8 cellular contexts compared by ENCODE assay signal in the genomic region with DNA sequence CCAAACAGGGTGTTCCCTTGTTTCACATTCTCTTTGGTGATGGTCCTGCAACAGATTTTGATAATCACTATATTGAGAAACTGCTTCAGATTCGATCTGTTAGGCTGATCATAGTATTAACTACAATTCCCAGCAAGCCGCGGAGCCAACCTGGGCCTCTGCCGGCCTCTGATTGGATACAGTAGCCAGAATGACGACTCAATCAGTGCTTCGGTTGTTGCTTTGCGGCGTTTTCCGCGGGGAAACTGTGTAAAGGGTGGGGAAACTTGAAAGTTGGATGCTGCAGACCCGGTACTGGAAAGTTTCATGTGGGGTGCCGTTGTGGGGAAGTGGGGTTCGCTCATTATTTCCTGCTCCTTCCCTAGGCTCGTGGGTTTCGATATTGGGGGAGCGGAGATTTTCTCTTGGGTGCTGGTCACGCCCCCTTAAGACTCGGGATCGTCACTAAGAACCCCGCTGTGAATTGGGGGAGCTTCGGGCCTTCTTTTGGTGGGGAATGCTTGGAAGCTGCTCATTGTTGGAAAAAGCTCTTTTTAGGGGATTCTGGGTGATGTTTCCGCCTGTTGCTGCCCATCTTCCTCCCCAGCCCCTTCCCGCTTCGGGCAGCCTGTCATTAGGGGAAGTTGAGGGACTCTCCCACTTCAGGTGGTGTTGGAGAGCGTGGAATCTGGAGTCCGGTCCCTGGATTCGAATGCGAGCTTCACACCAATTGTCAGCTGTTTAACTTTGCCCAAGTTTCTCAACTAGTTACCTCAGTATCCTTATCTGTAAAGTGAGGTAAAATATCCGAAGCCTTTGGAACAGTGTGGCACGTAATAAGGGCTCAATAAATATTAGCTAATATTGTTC. TPM values are rescaled to one million over a fixed set of nuclear protein-coding genes. Genes with fewer than 3 reads are reported as not detected.
A peak's percentile ranks its signal among the peaks of the same experiment; 100 is the strongest.
DNase-seq lines count a peak whose midpoint lies in the region; ATAC-seq and TF ChIP-seq lines count a peak whose summit lies in the region.

RAD51B (plus strand) TSS at position 217 of the 849 bp plus-strand sequence.

- H3K9me2 ChIP-seq in Karpas-422 (replicated peaks; ENCODE audit: insufficient read depth, low read length): no peaks in the 10 kb centered on the region

- peaks cover 25 to 58% (median 25%) of the 10 kb centered on the region in 3 donors for H3K4me1 Mint-ChIP-seq in naive B cell
- H3K4me1 Mint-ChIP-seq in stimulated activated effector memory CD8-positive, alpha-beta T cell treated with anti-CD3 and anti-CD28 coated beads, Interleukin-12 subunit alpha, Interleukin-12 subunit beta, amount 100 ng/mL, for 72 hours: peaks cover 31% of the 10 kb centered on the region

- peak within 1 kb of the TSS; percentile 94 to 98 (median 96) for H3K27ac Mint-ChIP-seq in naive B cell
- peak within 1 kb of the TSS; percentile 96 for H3K27ac Mint-ChIP-seq in stimulated activated effector memory CD8-positive, alpha-beta T cell treated with anti-CD3 and anti-CD28 coated beads, Interleukin-12 subunit alpha, Interleukin-12 subunit beta, amount 100 ng/mL, for 72 hours

- H4K20me1 ChIP-seq in Karpas-422 (ENCODE audit: insufficient read depth, low read depth, low read length): no peaks in the 10 kb centered on the region
- no peaks in the 10 kb centered on the region for H4K20me1 ChIP-seq in fibroblast of lung (ENCODE audit: control insufficient read depth, extremely low read depth, insufficient read depth, low read length)

- H3K4me3 ChIP-seq in Karpas-422 (ENCODE audit: low read length) (peak within 1 kb of the TSS; percentile 78), fibroblast of lung (replicated peaks in 1 of 4; ENCODE audit: control extremely low read depth in 1 of 4, insufficient read depth in 1 of 4, low read depth in 3 of 4, low read length in 4 of 4) (peak within 1 kb of the TSS; percentile 81 to 99 (median 96))

- H3K36me3 ChIP-seq in Karpas-422 (ENCODE audit: insufficient read depth, low read length) (no peaks in the 10 kb centered on the region), fibroblast of lung (ENCODE audit: control insufficient read depth, insufficient read depth, low read length) (no peaks in the 10 kb centered on the region)

- peak within 1 kb of the TSS; percentile 60 for H2AFZ ChIP-seq in Karpas-422 (ENCODE audit: low read length)
- peak within 1 kb of the TSS; percentile 95 for H2AFZ ChIP-seq in fibroblast of lung (ENCODE audit: low read length)

- H3K36me3 Mint-ChIP-seq in naive B cell: no peaks in the 10 kb centered on the region
- peaks cover 28% of the 10 kb centered on the region for H3K36me3 Mint-ChIP-seq in stimulated activated effector memory CD8-positive, alpha-beta T cell treated with anti-CD3 and anti-CD28 coated beads, Interleukin-12 subunit alpha, Interleukin-12 subunit beta, amount 100 ng/mL, for 72 hours

- H3K79me2 ChIP-seq in Karpas-422 (ENCODE audit: low read length): peaks cover 50% of the 10 kb centered on the region
- peaks cover 7% of the 10 kb centered on the region for H3K79me2 ChIP-seq in fibroblast of lung (ENCODE audit: control insufficient read depth, insufficient read depth, low read length)

- TF ChIP-seq CTCF in fibroblast of lung (conservative IDR thresholded peaks at IDR 0.05 in 1 of 2, IDR thresholded peaks at IDR 0.05 in 1 of 2; ENCODE audit: low read depth in 1 of 2, low read length in 2 of 2): no peak

- H3K27me3 ChIP-seq in Karpas-422 (ENCODE audit: low read length) (no peaks in the 10 kb centered on the region), fibroblast of lung (ENCODE audit: control insufficient read depth, insufficient read depth, low read length) (no peaks in the 10 kb centered on the region)

- H3K9me3 ChIP-seq in Karpas-422 (ENCODE audit: low read length): no peaks in the 10 kb centered on the region
- H3K9me3 ChIP-seq in fibroblast of lung (ENCODE audit: control insufficient read depth, insufficient read depth, low read depth, low read length): no peaks in the 10 kb centered on the region

- H3K4me3 Mint-ChIP-seq in naive B cell: peak within 1 kb of the TSS; percentile 97 to 100 (median 98)
- peak within 1 kb of the TSS; percentile 97 for H3K4me3 Mint-ChIP-seq in stimulated activated effector memory CD8-positive, alpha-beta T cell treated with anti-CD3 and anti-CD28 coated beads, Interleukin-12 subunit alpha, Interleukin-12 subunit beta, amount 100 ng/mL, for 72 hours

- H3K4me1 ChIP-seq in Karpas-422 (ENCODE audit: low read length) (peaks cover 39% of the 10 kb centered on the region), fibroblast of lung (ENCODE audit: control insufficient read depth, extremely low read depth, insufficient read depth, low read length) (peaks cover 8% of the 10 kb centered on the region)

- ATAC-seq in GM21737 (IDR thresholded peaks at IDR 0.05; ENCODE audit: unreplicated experiment) (peak; percentile 49), naive B cell (ENCODE audit: low read depth in 2 of 2) (peak; percentile 61 to 62)
- peak; percentile 90 for ATAC-seq in stimulated activated effector memory CD8-positive, alpha-beta T cell treated with anti-CD3 and anti-CD28 coated beads, Interleukin-12 subunit alpha, Interleukin-12 subunit beta, amount 100 ng/mL, for 72 hours

- H3K9ac ChIP-seq in Karpas-422 (ENCODE audit: low read length) (peak within 1 kb of the TSS; percentile 78), fibroblast of lung (ENCODE audit: insufficient read depth, low read length) (peak within 1 kb of the TSS; percentile 80)

- DNase-seq in DMS53 treated with DMSO at 0.1 percent for 48 hours (lab: John Stamatoyannopoulos, UW; ENCODE audit: unreplicated experiment): peak; percentile 48
- peak; percentile 98 for DNase-seq in Karpas-422
- peak; percentile 80 for DNase-seq in RPMI7951 (ENCODE audit: low read depth)
- DNase-seq in activated T-helper 1 cell treated with Interleukin-2 at 50 U/mL for 16 hours (ENCODE audit: low read depth): peak; percentile 71
- DNase-seq in fibroblast of lung (ENCODE audit: low read depth in 2 of 2): peak; percentile 76 to 85
- peak; percentile 83 for DNase-seq in naive B cell
- peak; percentile 68 to 88 for DNase-seq in stimulated activated effector memory CD8-positive, alpha-beta T cell treated with anti-CD3 and anti-CD28 coated beads, Interleukin-12 subunit alpha, Interleukin-12 subunit beta, amount 100 ng/mL, for 72 hours (ENCODE audit: low spot score in 2 of 2)

- no peaks in the 10 kb centered on the region for H3K9me3 Mint-ChIP-seq in naive B cell
- no peaks in the 10 kb centered on the region for H3K9me3 Mint-ChIP-seq in stimulated activated effector memory CD8-positive, alpha-beta T cell treated with anti-CD3 and anti-CD28 coated beads, Interleukin-12 subunit alpha, Interleukin-12 subunit beta, amount 100 ng/mL, for 72 hours

- H3K27me3 Mint-ChIP-seq in naive B cell: no peaks in the 10 kb centered on the region

- H3K27ac ChIP-seq in Karpas-422 (ENCODE audit: low read length): peak within 1 kb of the TSS; percentile 30; the same call in 1 of the 2 replicates
- peak within 1 kb of the TSS; percentile 72 for H3K27ac ChIP-seq in fibroblast of lung (ENCODE audit: insufficient read depth, low read length)

- H3K4me2 ChIP-seq in Karpas-422 (ENCODE audit: low read depth, low read length, poor library complexity, severe bottlenecking) (peak within 1 kb of the TSS; percentile 72), fibroblast of lung (ENCODE audit: extremely low read depth, insufficient read depth, low read length) (peak within 1 kb of the TSS; percentile 79)

RNA-seq across cellular contexts. Expression of gene RAD51B, which starts in this region (rescaled TPM):
- 84.0 and 107 TPM in 2 replicates for total RNA-seq in Karpas-422 (2014; rRNA removed; shearing (Covaris generic); ENCODE audit: low replicate concordance)
- 10.9 TPM in 2 replicates for total RNA-seq in RPMI7951 (2014; rRNA removed; shearing (Covaris generic))
- total RNA-seq in fibroblast of lung: 13.1 and 16.3 TPM in 2 replicates
- polyA plus RNA-seq in fibroblast of lung: 4.6 and 7.9 TPM in 2 replicates
- 3.5 and 7.8 TPM in 2 replicates for polyA plus RNA-seq in fibroblast of lung (2012)
- polyA minus RNA-seq in fibroblast of lung (ENCODE audit: low replicate concordance): 5.8 and 22.5 TPM in 2 replicates
- 10 to 100 TPM; 27.4 to 37.2 (median 31.8) TPM for polyA plus RNA-seq in naive B cell (ENCODE audit: low read depth in 6 of 6)

Comparison
In these comparisons a context has a peak if more than half of its experiments do, and no peak if none do; other contexts are left out.
1. Peak in every context shown above with its lines: DNase-seq, ATAC-seq, H3K4me3 ChIP-seq and H3K27ac ChIP-seq.
2. DNase-seq: peak in every context shown above with its lines; median percentile 98 in Karpas-422; 83 in naive B cell; 80 in fibroblast of lung; 80 in RPMI7951; 78 in stimulated activated effector memory CD8-positive, alpha-beta T cell treated with anti-CD3 and anti-CD28 coated beads, Interleukin-12 subunit alpha, Interleukin-12 subunit beta, amount 100 ng/mL, for 72 hours; 71 in activated T-helper 1 cell treated with Interleukin-2 at 50 U/mL for 16 hours; 48 in DMS53 treated with DMSO at 0.1 percent for 48 hours.